30 cellular contexts compared by ENCODE assay signal in genomic region chr3:28315711-28316110, GRCh38. TPM values are rescaled to one million over a fixed set of nuclear protein-coding genes. Genes with fewer than 3 reads are reported as not detected.
"Had no signal": no experiment of that assay in that cellular context is flagged by ENCODE, and none has a peak within 500 bp of the region (broad histone marks: within the 10 kb centered on the region; RNA-seq: fewer than 3 reads in every experiment).

No MANE protein-coding gene starts in this region.

- H3K4me1 Mint-ChIP-seq: activated B cell treated with CpG ODN at 0.5 μM for 24 hours had no signal

- H3K9me3 Mint-ChIP-seq: activated B cell treated with CpG ODN at 0.5 μM for 24 hours; activated CD8-positive, alpha-beta T cell treated with anti-CD3 and anti-CD28 coated beads for 36 hours; activated naive CD4-positive, alpha-beta T cell treated with anti-CD3 and anti-CD28 coated beads, Interleukin-2, amount 10 ng/mL, durations not matched to agents 7 days and 5 days; activated naive CD4-positive, alpha-beta T cell treated with anti-CD3 and anti-CD28 coated beads, Interleukin-2, amount 50 U/mL, for 72 hours; activated naive CD8-positive, alpha-beta T cell treated with anti-CD3 and anti-CD28 coated beads, Interleukin-2, amount 10 ng/mL, durations not matched to agents 7 days and 5 days; brain; dendritic cell treated with granulocyte-macrophage colony-stimulating factor and Interleukin-4, amounts not matched to agents 40 ng/mL and 50 ng/mL, for 4 days; endodermal cell; T-cell; T-helper 1 cell treated with Interleukin-12 subunit alpha and Interleukin-12 subunit beta and Interleukin-4 antibody, amounts not matched to agents 30 μg/mL and 1 μg/mL, for 36 hours had no signal

- H3K4me3 Mint-ChIP-seq: activated B cell treated with CpG ODN at 0.5 μM for 24 hours; activated CD8-positive, alpha-beta T cell treated with anti-CD3 and anti-CD28 coated beads for 36 hours; activated naive CD4-positive, alpha-beta T cell treated with anti-CD3 and anti-CD28 coated beads, Interleukin-2, amount 10 ng/mL, durations not matched to agents 7 days and 5 days; activated naive CD8-positive, alpha-beta T cell treated with anti-CD3 and anti-CD28 coated beads, Interleukin-2, amount 10 ng/mL, durations not matched to agents 7 days and 5 days; brain; dendritic cell treated with granulocyte-macrophage colony-stimulating factor and Interleukin-4, amounts not matched to agents 40 ng/mL and 50 ng/mL, for 4 days; endodermal cell; T-cell; T-helper 1 cell treated with Interleukin-12 subunit alpha and Interleukin-12 subunit beta and Interleukin-4 antibody, amounts not matched to agents 30 μg/mL and 1 μg/mL, for 36 hours had no signal

- H3K36me3 Mint-ChIP-seq: activated naive CD4-positive, alpha-beta T cell treated with anti-CD3 and anti-CD28 coated beads, Interleukin-2, amount 50 U/mL, for 72 hours had no signal

- H3K27ac Mint-ChIP-seq: activated B cell treated with CpG ODN at 0.5 μM for 24 hours; activated CD8-positive, alpha-beta T cell treated with anti-CD3 and anti-CD28 coated beads for 36 hours; activated naive CD4-positive, alpha-beta T cell treated with anti-CD3 and anti-CD28 coated beads, Interleukin-2, amount 10 ng/mL, durations not matched to agents 7 days and 5 days; activated naive CD8-positive, alpha-beta T cell treated with anti-CD3 and anti-CD28 coated beads, Interleukin-2, amount 10 ng/mL, durations not matched to agents 7 days and 5 days; brain; dendritic cell treated with granulocyte-macrophage colony-stimulating factor and Interleukin-4, amounts not matched to agents 40 ng/mL and 50 ng/mL, for 4 days; endodermal cell; T-cell; T-helper 1 cell treated with Interleukin-12 subunit alpha and Interleukin-12 subunit beta and Interleukin-4 antibody, amounts not matched to agents 30 μg/mL and 1 μg/mL, for 36 hours had no signal

- H3K27me3 Mint-ChIP-seq: activated B cell treated with CpG ODN at 0.5 μM for 24 hours; activated CD8-positive, alpha-beta T cell treated with anti-CD3 and anti-CD28 coated beads for 36 hours; activated naive CD4-positive, alpha-beta T cell treated with anti-CD3 and anti-CD28 coated beads, Interleukin-2, amount 10 ng/mL, durations not matched to agents 7 days and 5 days; activated naive CD8-positive, alpha-beta T cell treated with anti-CD3 and anti-CD28 coated beads, Interleukin-2, amount 10 ng/mL, durations not matched to agents 7 days and 5 days; dendritic cell treated with granulocyte-macrophage colony-stimulating factor and Interleukin-4, amounts not matched to agents 40 ng/mL and 50 ng/mL, for 4 days; T-cell had no signal

- ATAC-seq: activated CD4-positive, CD25-positive, alpha-beta regulatory T cell treated with anti-CD3 and anti-CD28 coated beads, Interleukin-2, amount 50 U/mL, for 24 hours; activated CD8-positive, alpha-beta T cell treated with anti-CD3 and anti-CD28 coated beads for 36 hours; esophagus mucosa; T-cell had no signal

- DNase-seq: activated B cell treated with CpG ODN at 0.5 μM for 24 hours; activated CD4-positive, alpha-beta T cell treated with anti-CD3 and anti-CD28 coated beads for 48 hours; activated CD4-positive, alpha-beta T cell treated with anti-CD3 and anti-CD28 coated beads, Interleukin-2, amount 50 U/mL, for 1 hour; activated CD4-positive, alpha-beta T cell treated with anti-CD3 and anti-CD28 coated beads, Interleukin-2, amount 50 U/mL, for 48 hours; activated CD8-positive, alpha-beta memory T cell treated with anti-CD3 and anti-CD28 coated beads for 24 hours; activated CD8-positive, alpha-beta T cell treated with anti-CD3 and anti-CD28 coated beads for 36 hours; activated gamma-delta T cell; activated naive CD4-positive, alpha-beta T cell; activated naive CD4-positive, alpha-beta T cell treated with anti-CD3 and anti-CD28 coated beads, Interleukin-2, amount 10 ng/mL, durations not matched to agents 7 days and 5 days; activated naive CD8-positive, alpha-beta T cell treated with anti-CD3 and anti-CD28 coated beads, Interleukin-2, amount 10 ng/mL, durations not matched to agents 7 days and 5 days; activated T-cell treated with anti-CD3 and anti-CD28 coated beads, Interleukin-2, amount 50 U/mL, for 1 hour; activated T-cell treated with anti-CD3 and anti-CD28 coated beads, Interleukin-2, amount 50 U/mL, for 48 hours; central memory CD4-positive, alpha-beta T cell; dorsolateral prefrontal cortex; effector memory CD4-positive, alpha-beta T cell; endodermal cell; foreskin fibroblast; head of caudate nucleus; T-cell; T1000; WERI-Rb-1 had no signal

- FAIRE-seq: frontal cortex had no signal

RNA-seq across cellular contexts. Expression of gene ZCWPW2, which starts 32.8 kb away (rescaled TPM):
- total RNA-seq: activated B cell treated with CpG ODN at 0.5 μM for 24 hours, ascending aorta, epithelial cell of proximal tubule had no signal
